1 cellular context compared by ENCODE assay signal in genomic region chr9:34665381-34666250, GRCh38.
A peak's percentile ranks its signal among the peaks of the same experiment; 100 is the strongest.
TF ChIP-seq lines count a peak whose summit lies in the region.

No MANE protein-coding gene starts in this region.

TF ChIP-seq in WTC11, 78 proteins besides CTCF, POLR2A, EP300 and RAD21 (continued from another document):
- TF ChIP-seq PRDM15 (CRISPR knock-in tag; IDR thresholded peaks at IDR 0.05), result no peak
- peak; percentile 71; the same call in 1 of the 2 replicates for TF ChIP-seq FOXP1 (CRISPR knock-in tag; IDR thresholded peaks at IDR 0.05; ENCODE audit: borderline replicate concordance)
- TF ChIP-seq MYBL2 (CRISPR knock-in tag; IDR thresholded peaks at IDR 0.05), result 0 out of 2 replicates have a peak, but pooled peaks have one; percentile 71
- no peak for TF ChIP-seq TEAD4 (CRISPR knock-in tag; IDR thresholded peaks at IDR 0.05)
- no peak for TF ChIP-seq E2F1 (CRISPR knock-in tag; IDR thresholded peaks at IDR 0.05)
- peak; percentile 70; the same call in 1 of the 2 replicates for TF ChIP-seq CREM (CRISPR knock-in tag; IDR thresholded peaks at IDR 0.05)
- TF ChIP-seq ZBTB21 (CRISPR knock-in tag; IDR thresholded peaks at IDR 0.05; ENCODE audit: borderline replicate concordance), result peak; percentile 99
- TF ChIP-seq E2F5 (CRISPR knock-in tag; IDR thresholded peaks at IDR 0.05), result 0 out of 2 replicates have a peak, but pooled peaks have one; percentile 20
- peak; percentile 96 for TF ChIP-seq SP1 (CRISPR knock-in tag; conservative IDR thresholded peaks at IDR 0.05)
- no peak for TF ChIP-seq ARID4B (CRISPR knock-in tag; IDR thresholded peaks at IDR 0.05; ENCODE audit: borderline replicate concordance)
- no peak for TF ChIP-seq ATF2 (CRISPR knock-in tag; IDR thresholded peaks at IDR 0.05; ENCODE audit: borderline replicate concordance, low read depth)
- TF ChIP-seq ETV6 (CRISPR knock-in tag; IDR thresholded peaks at IDR 0.05), result peak; percentile 34; the same call in 1 of the 2 replicates
- TF ChIP-seq GABPB1 (CRISPR knock-in tag; IDR thresholded peaks at IDR 0.05), result no peak
- 0 out of 2 replicates have a peak, but pooled peaks have one; percentile 47 for TF ChIP-seq TP53 (CRISPR knock-in tag; IDR thresholded peaks at IDR 0.05)
